31 cellular contexts compared by ENCODE assay signal in genomic region chr4:146978641-146979040, GRCh38. TPM values are rescaled to one million over a fixed set of nuclear protein-coding genes. Genes with fewer than 3 reads are reported as not detected.
"Had no signal": no experiment of that assay in that cellular context is flagged by ENCODE, and none has a peak within 500 bp of the region (broad histone marks: within the 10 kb centered on the region; RNA-seq: fewer than 3 reads in every experiment).

No MANE protein-coding gene starts in this region.

- H3K4me3 Mint-ChIP-seq: activated naive CD4-positive, alpha-beta T cell treated with anti-CD3 and anti-CD28 coated beads for 36 hours; activated naive CD8-positive, alpha-beta T cell treated with anti-CD3 and anti-CD28 coated beads for 36 hours; activated T-helper 1 cell treated with anti-CD3 and anti-CD28 coated beads, Interleukin-12 subunit alpha, Interleukin-12 subunit beta, Interleukin-2, Interleukin-4 antibody, amounts not matched to agents 30 ng/mL and 10 ng/mL and 1 ng/mL, durations not matched to agents 14 hours and 24 hours and 36 hours; brain; natural killer cell treated with Interleukin-12 subunit alpha and Interleukin-12 subunit beta and Interleukin-15 and Interleukin-18, amount 100 ng/mL, for 72 hours; T-helper 2 cell treated with Interferon-gamma antibody and Interleukin-4, amounts not matched to agents 5 μg/mL and 100 μg/mL, for 36 hours had no signal

- ATAC-seq: esophagus mucosa; left lung; lower lobe of right lung; natural killer cell treated with Interleukin-12 subunit alpha and Interleukin-12 subunit beta and Interleukin-15 and Interleukin-18, amount 100 ng/mL, for 72 hours; stimulated activated naive CD8-positive, alpha-beta T cell treated with anti-CD3 and anti-CD28 coated beads, Interleukin-15, Interleukin-2, amounts not matched to agents 100 U/mL and 50 U/mL, for 24 hours had no signal

- H3K36me3 Mint-ChIP-seq: activated naive CD8-positive, alpha-beta T cell treated with anti-CD3 and anti-CD28 coated beads for 36 hours; brain; natural killer cell treated with Interleukin-12 subunit alpha and Interleukin-12 subunit beta and Interleukin-15 and Interleukin-18, amount 100 ng/mL, for 72 hours had no signal

- H3K4me1 ChIP-seq: adrenal gland, ascending aorta, left lung, lower lobe of right lung, right atrium auricular region, spleen, testis, transverse colon had no signal

- DNase-seq: activated CD4-positive, alpha-beta T cell treated with anti-CD3 and anti-CD28 coated beads for 4 hours; activated CD4-positive, alpha-beta T cell treated with anti-CD3 and anti-CD28 coated beads, Interleukin-2, amount 50 U/mL, for 48 hours; activated CD8-positive, alpha-beta memory T cell treated with anti-CD3 and anti-CD28 coated beads for 24 hours; activated effector memory CD4-positive, alpha-beta T cell treated with anti-CD3 and anti-CD28 coated beads, Interleukin-2, amount 50 U/mL, for 16 hours; activated naive CD4-positive, alpha-beta T cell treated with anti-CD3 and anti-CD28 coated beads for 36 hours; activated naive CD8-positive, alpha-beta T cell treated with anti-CD3 and anti-CD28 coated beads for 36 hours; adrenal gland; caudate nucleus; glutamatergic neuron; left lung; lower lobe of right lung; mesenchymal stem cell; spleen; stimulated activated CD4-positive, alpha-beta T cell treated with anti-CD3 and anti-CD28 coated beads, Interleukin-2, amount 100 ng/mL, for 48 hours; stimulated activated naive CD8-positive, alpha-beta T cell treated with anti-CD3 and anti-CD28 coated beads, Interleukin-15, Interleukin-2, amounts not matched to agents 100 U/mL and 50 U/mL, for 24 hours; testis; transverse colon had no signal

- H3K27ac ChIP-seq: adrenal gland, ascending aorta, left lung, lower lobe of right lung, right atrium auricular region, spleen, testis, transverse colon had no signal

- H3K9me3 ChIP-seq: adrenal gland, ascending aorta, left lung, lower lobe of right lung, right atrium auricular region, spleen, testis, transverse colon had no signal

- H3K4me1 Mint-ChIP-seq: activated naive CD8-positive, alpha-beta T cell treated with anti-CD3 and anti-CD28 coated beads for 36 hours had no signal

- H3K27ac Mint-ChIP-seq: activated naive CD4-positive, alpha-beta T cell treated with anti-CD3 and anti-CD28 coated beads for 36 hours; activated naive CD8-positive, alpha-beta T cell treated with anti-CD3 and anti-CD28 coated beads for 36 hours; activated T-helper 1 cell treated with anti-CD3 and anti-CD28 coated beads, Interleukin-12 subunit alpha, Interleukin-12 subunit beta, Interleukin-2, Interleukin-4 antibody, amounts not matched to agents 30 ng/mL and 10 ng/mL and 1 ng/mL, durations not matched to agents 14 hours and 24 hours and 36 hours; brain; natural killer cell treated with Interleukin-12 subunit alpha and Interleukin-12 subunit beta and Interleukin-15 and Interleukin-18, amount 100 ng/mL, for 72 hours; T-helper 2 cell treated with Interferon-gamma antibody and Interleukin-4, amounts not matched to agents 5 μg/mL and 100 μg/mL, for 36 hours had no signal

- H3K27me3 Mint-ChIP-seq: activated naive CD8-positive, alpha-beta T cell treated with anti-CD3 and anti-CD28 coated beads for 36 hours; brain had no signal

- FAIRE-seq: endothelial cell of umbilical vein, frontal cortex, islet of Langerhans had no signal

- H3K9me3 Mint-ChIP-seq: activated naive CD4-positive, alpha-beta T cell treated with anti-CD3 and anti-CD28 coated beads for 36 hours; activated naive CD8-positive, alpha-beta T cell treated with anti-CD3 and anti-CD28 coated beads for 36 hours; activated T-helper 1 cell treated with anti-CD3 and anti-CD28 coated beads, Interleukin-12 subunit alpha, Interleukin-12 subunit beta, Interleukin-2, Interleukin-4 antibody, amounts not matched to agents 30 ng/mL and 10 ng/mL and 1 ng/mL, durations not matched to agents 14 hours and 24 hours and 36 hours; brain; natural killer cell treated with Interleukin-12 subunit alpha and Interleukin-12 subunit beta and Interleukin-15 and Interleukin-18, amount 100 ng/mL, for 72 hours; T-helper 2 cell treated with Interferon-gamma antibody and Interleukin-4, amounts not matched to agents 5 μg/mL and 100 μg/mL, for 36 hours had no signal

- H3K27me3 ChIP-seq: adrenal gland, ascending aorta, left lung, right atrium auricular region, spleen, testis, transverse colon had no signal

- H3K36me3 ChIP-seq: adrenal gland, ascending aorta, left lung, lower lobe of right lung, right atrium auricular region, spleen, transverse colon had no signal

- H3K4me3 ChIP-seq: adrenal gland, ascending aorta, left lung, lower lobe of right lung, right atrium auricular region, spleen, testis, transverse colon had no signal

RNA-seq across cellular contexts. Expression of gene TTC29, which starts 33.0 kb away (rescaled TPM):
- total RNA-seq: activated naive CD4-positive, alpha-beta T cell treated with anti-CD3 and anti-CD28 coated beads for 36 hours; activated naive CD8-positive, alpha-beta T cell treated with anti-CD3 and anti-CD28 coated beads for 36 hours; activated T-helper 1 cell treated with anti-CD3 and anti-CD28 coated beads, Interleukin-12 subunit alpha, Interleukin-12 subunit beta, Interleukin-2, Interleukin-4 antibody, amounts not matched to agents 30 ng/mL and 10 ng/mL and 1 ng/mL, durations not matched to agents 14 hours and 24 hours and 36 hours; adrenal gland; ascending aorta; endothelial cell of umbilical vein; esophagus mucosa; frontal cortex; mononuclear cell; natural killer cell treated with Interleukin-12 subunit alpha and Interleukin-12 subunit beta and Interleukin-15 and Interleukin-18, amount 100 ng/mL, for 72 hours; omental fat pad; pulmonary artery endothelial cell; spleen; transverse colon had no signal
- polyA plus RNA-seq: adrenal gland, endothelial cell of umbilical vein, urinary bladder had no signal
